In genomic region chr1:55466921-55467320, GRCh38 we compare ENCODE assay signal across 1 cellular context.
TF ChIP-seq lines count a peak whose summit lies in the region.

No MANE protein-coding gene starts in this region.

TF ChIP-seq in IMR-90, 13 proteins besides CTCF, POLR2A, EP300 and RAD21:
- no peak for TF ChIP-seq ELK1 (IDR thresholded peaks at IDR 0.05; ENCODE audit: borderline replicate concordance, low read depth, low read length)
- no peak for TF ChIP-seq MAFK (IDR thresholded peaks at IDR 0.05; ENCODE audit: low read depth, low read length)
- no peak for TF ChIP-seq MAZ (IDR thresholded peaks at IDR 0.05; ENCODE audit: borderline replicate concordance, low read depth, low read length)
- no peak for TF ChIP-seq SMC3 (IDR thresholded peaks at IDR 0.05; ENCODE audit: low read depth, low read length)
- no peak for TF ChIP-seq CEBPB (IDR thresholded peaks at IDR 0.05; ENCODE audit: low read depth, low read length)
- TF ChIP-seq MXI1 (IDR thresholded peaks at IDR 0.05; ENCODE audit: borderline replicate concordance, low read depth, low read length), result no peak
- no peak for TF ChIP-seq USF2 (IDR thresholded peaks at IDR 0.05; ENCODE audit: low read depth, low read length)
- no peak for TF ChIP-seq CHD1 (IDR thresholded peaks at IDR 0.05; ENCODE audit: low read depth, low read length)
- TF ChIP-seq BHLHE40 (IDR thresholded peaks at IDR 0.05; ENCODE audit: low read depth, low read length), result no peak
